17 cellular contexts compared by ENCODE assay signal in the genomic region with DNA sequence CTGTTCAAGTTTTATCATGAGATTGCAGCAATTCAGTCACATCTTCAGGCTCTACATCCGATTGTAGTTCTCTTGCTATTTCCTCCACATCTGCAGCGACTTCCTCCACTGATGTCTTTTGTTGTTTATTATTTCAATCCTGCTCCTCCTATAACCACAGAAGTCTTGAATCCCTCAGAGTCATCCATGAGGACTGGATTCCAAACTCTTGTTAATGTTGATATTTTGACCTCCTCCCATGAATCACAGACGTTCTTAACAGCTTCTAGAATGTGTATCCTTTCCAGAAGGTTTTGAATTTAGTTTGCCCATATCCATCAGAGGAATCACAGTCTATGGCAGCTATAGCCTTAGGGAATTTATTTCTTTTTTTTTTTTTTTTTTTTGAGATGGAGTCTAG. TPM values are rescaled to one million over a fixed set of nuclear protein-coding genes. Genes with fewer than 3 reads are reported as not detected.
DNase-seq lines count a peak whose midpoint lies in the region; ATAC-seq and TF ChIP-seq lines count a peak whose summit lies in the region.
"Had no signal": no experiment of that assay in that cellular context is flagged by ENCODE, and none has a peak within 500 bp of the region (broad histone marks: within the 10 kb centered on the region; RNA-seq: fewer than 3 reads in every experiment).

No MANE protein-coding gene starts in this region.

- peak overlapping the region in 5 of 7 donors; percentile 23 to 90 (median 77) for H3K27ac Mint-ChIP-seq in CD4-positive, alpha-beta memory T cell
- H3K27ac Mint-ChIP-seq in naive thymus-derived CD4-positive, alpha-beta T cell: peak overlapping the region in 7 of 9 donors; percentile 4 to 93 (median 51)
- H3K27ac Mint-ChIP-seq: neural progenitor cell had no signal

- H3K4me3 Mint-ChIP-seq in CD4-positive, alpha-beta memory T cell: peak overlapping the region in 1 of 8 donors; percentile 31
- H3K4me3 Mint-ChIP-seq in naive thymus-derived CD4-positive, alpha-beta T cell: peak overlapping the region in 9 of 10 donors; percentile 2 to 87 (median 44)
- H3K4me3 Mint-ChIP-seq: neural progenitor cell had no signal

- H3K4me1 ChIP-seq in CD4-positive, alpha-beta memory T cell (ENCODE audit: insufficient read depth, low read length): peaks cover 63% of the 10 kb centered on the region
- H3K4me1 ChIP-seq in adipocyte (ENCODE audit: control insufficient read depth, insufficient read depth, low read length): peaks cover 47% of the 10 kb centered on the region
- H3K4me1 ChIP-seq in naive thymus-derived CD4-positive, alpha-beta T cell (ENCODE audit: control insufficient read depth in 2 of 2, insufficient read depth in 2 of 2, low read length in 2 of 2): peaks cover 18 to 45% of the 10 kb centered on the region in 2 donors

- no peak overlapping the region for H3K9ac ChIP-seq in adipocyte (ENCODE audit: low read length)
- H3K9ac ChIP-seq: neural progenitor cell had no signal

- no peak for ATAC-seq in naive thymus-derived CD4-positive, alpha-beta T cell
- ATAC-seq in esophagus mucosa: no peak
- ATAC-seq: heart right ventricle, K562, left lung had no signal

- intact Hi-C loops in CD4-positive, alpha-beta memory T cell (cut with micrococcal nuclease): loop anchor here (10.0 kb wide), 1 partner anchor 957 kb away; the partner anchor contains the start of gene GRPEL2
- intact Hi-C loops in naive thymus-derived CD4-positive, alpha-beta T cell (cut with micrococcal nuclease): loop anchor here (10.0 kb wide), 5 partner anchors 237 to 1617 kb away; partner anchors contain the start of genes CSNK1A1 (in 1 of the 2), HMGXB3 (in 1 of the 2), PPARGC1B (in 1 of the 2) and SLC26A2 (in 1 of the 2)

- H3K36me3 Mint-ChIP-seq in CD4-positive, alpha-beta memory T cell: peaks cover 16 to 32% of the 10 kb centered on the region in 2 donors
- H3K36me3 Mint-ChIP-seq in naive thymus-derived CD4-positive, alpha-beta T cell: peaks cover 0 to 22% (median 3%) of the 10 kb centered on the region in 5 donors

- no peaks in the 10 kb centered on the region for H3K36me3 ChIP-seq in CD4-positive, alpha-beta memory T cell (ENCODE audit: insufficient read depth, low read length)
- peaks cover 8% of the 10 kb centered on the region for H3K36me3 ChIP-seq in adipocyte (ENCODE audit: control insufficient read depth, insufficient read depth, low read length, severe bottlenecking)
- H3K36me3 ChIP-seq in naive thymus-derived CD4-positive, alpha-beta T cell (ENCODE audit: control insufficient read depth in 2 of 3, insufficient read depth in 3 of 3, low read length in 3 of 3): no peaks in the 10 kb centered on the region
- H3K36me3 ChIP-seq: ascending aorta, neural progenitor cell had no signal

- no peak for DNase-seq in CD4-positive, alpha-beta memory T cell
- DNase-seq in HCEC 1CT (peak; percentile 91), adipocyte (ENCODE audit: low read depth) (peak; percentile 33), GM10266 (ENCODE audit: extremely low spot score) (no peak), inferior parietal cortex (ENCODE audit: extremely low spot score) (no peak)
- DNase-seq in naive thymus-derived CD4-positive, alpha-beta T cell: no peak
- DNase-seq: Calu3; effector CD4-positive, alpha-beta T cell; heart right ventricle; left lung; NCI-H1694 treated with DMSO at 0.1 percent for 48 hours; NCI-H69; testis had no signal

- no peaks in the 10 kb centered on the region for H3K27me3 Mint-ChIP-seq in CD4-positive, alpha-beta memory T cell
- no peaks in the 10 kb centered on the region for H3K27me3 Mint-ChIP-seq in naive thymus-derived CD4-positive, alpha-beta T cell

- H3K4me1 Mint-ChIP-seq in CD4-positive, alpha-beta memory T cell: peaks cover 56 to 83% (median 70%) of the 10 kb centered on the region in 4 donors
- H3K4me1 Mint-ChIP-seq in naive thymus-derived CD4-positive, alpha-beta T cell: peaks cover 53 to 96% (median 82%) of the 10 kb centered on the region in 7 donors

- TF ChIP-seq CTCF in GM10266 (IDR thresholded peaks at IDR 0.05; ENCODE audit: control insufficient read depth, insufficient read depth, low read depth, missing control alignments): no peak

- H3K27ac ChIP-seq in CD4-positive, alpha-beta memory T cell (ENCODE audit: low read depth, low read length): no peak overlapping the region
- H3K27ac ChIP-seq in naive thymus-derived CD4-positive, alpha-beta T cell (ENCODE audit: low read depth, low read length): no peak overlapping the region
- H3K27ac ChIP-seq: ascending aorta, left lung, neural progenitor cell, testis had no signal

- H3K9me3 Mint-ChIP-seq in CD4-positive, alpha-beta memory T cell: no peaks in the 10 kb centered on the region
- H3K9me3 Mint-ChIP-seq in naive thymus-derived CD4-positive, alpha-beta T cell: peaks cover 0 to 3% (median 0%) of the 10 kb centered on the region in 11 donors
- H3K9me3 Mint-ChIP-seq: neural progenitor cell had no signal

- H3K9me3 ChIP-seq in CD4-positive, alpha-beta memory T cell (ENCODE audit: control insufficient read depth in 1 of 2, low read length in 2 of 2): no peaks in the 10 kb centered on the region
- no peaks in the 10 kb centered on the region for H3K9me3 ChIP-seq in adipocyte (ENCODE audit: control insufficient read depth, low read length)
- no peaks in the 10 kb centered on the region for H3K9me3 ChIP-seq in naive thymus-derived CD4-positive, alpha-beta T cell (ENCODE audit: control insufficient read depth in 2 of 3, low read length in 3 of 3)
- H3K9me3 ChIP-seq: ascending aorta, heart right ventricle, left lung, testis had no signal

- no peaks in the 10 kb centered on the region for H3K27me3 ChIP-seq in CD4-positive, alpha-beta memory T cell (ENCODE audit: insufficient read depth, low read length)
- H3K27me3 ChIP-seq in adipocyte (replicated peaks; ENCODE audit: control insufficient read depth, insufficient read depth, low read length): no peaks in the 10 kb centered on the region
- H3K27me3 ChIP-seq in naive thymus-derived CD4-positive, alpha-beta T cell (ENCODE audit: control insufficient read depth in 2 of 2, insufficient read depth in 2 of 2, low read length in 2 of 2): no peaks in the 10 kb centered on the region
- H3K27me3 ChIP-seq: ascending aorta, heart right ventricle, left lung, neural progenitor cell, testis had no signal

- CTCF ChIA-PET in CD4-positive, alpha-beta memory T cell (lab: Charles Lee; ENCODE audit: partially characterized antibody): no interaction called here
- CTCF ChIA-PET in naive thymus-derived CD4-positive, alpha-beta T cell (lab: Charles Lee): no interaction called here

- POLR2A ChIA-PET in CD4-positive, alpha-beta memory T cell (lab: Charles Lee; ENCODE audit: partially characterized antibody): no interaction called here
- POLR2A ChIA-PET in naive thymus-derived CD4-positive, alpha-beta T cell (lab: Charles Lee): no interaction called here

- no peak overlapping the region for H3K4me3 ChIP-seq in CD4-positive, alpha-beta memory T cell (ENCODE audit: low read length in 2 of 2)
- H3K4me3 ChIP-seq in adipocyte (ENCODE audit: low read length): no peak overlapping the region
- H3K4me3 ChIP-seq in naive thymus-derived CD4-positive, alpha-beta T cell (ENCODE audit: low read length): no peak overlapping the region
- H3K4me3 ChIP-seq: ascending aorta, heart right ventricle, K562, left lung, neural progenitor cell, testis had no signal

RNA-seq across cellular contexts. Expression of gene FBXO38, which starts 3.6 kb away (rescaled TPM):
- total RNA-seq in CD4-positive, alpha-beta memory T cell: 10 to 100 TPM; 77.3 to 78.3 TPM
- polyA plus RNA-seq in CD4-positive, alpha-beta memory T cell: 10 to 100 TPM in 1 of 2 donors, 1 to 10 TPM in 1; 7.6 to 24.3 TPM
- 10 to 100 TPM; 59.2 to 80.0 (median 65.6) TPM for total RNA-seq in naive thymus-derived CD4-positive, alpha-beta T cell
- 10 to 100 TPM; 16.7 to 23.4 TPM for polyA plus RNA-seq in naive thymus-derived CD4-positive, alpha-beta T cell
- 22.4 TPM for total RNA-seq in esophagus mucosa

RNA-seq across cellular contexts. Expression of gene SPINK9, which starts 52.0 kb away (rescaled TPM):
- not detected for total RNA-seq in CD4-positive, alpha-beta memory T cell
- polyA plus RNA-seq in CD4-positive, alpha-beta memory T cell: not detected
- not detected for total RNA-seq in naive thymus-derived CD4-positive, alpha-beta T cell
- 1 to 10 TPM in 1 of 2 donors, not detected in 1; 1.0 TPM for polyA plus RNA-seq in naive thymus-derived CD4-positive, alpha-beta T cell
- total RNA-seq in esophagus mucosa: not detected
- total RNA-seq: ascending aorta, Calu3, K562, left lung, testis had no signal
- polyA plus RNA-seq: heart right ventricle, K562 had no signal

Comparison
In these comparisons a context has a peak if more than half of its experiments do, and no peak if none do; other contexts are left out.
1. DNase-seq: peak in HCEC 1CT (single experiment) and adipocyte (single experiment); none in CD4-positive, alpha-beta memory T cell (0 of 5), naive thymus-derived CD4-positive, alpha-beta T cell (0 of 9), GM10266 (single experiment) and inferior parietal cortex (single experiment).